In genomic region chr14:77315115-77315944, GRCh38 we compare ENCODE assay signal across 11 cellular contexts. TPM values are rescaled to one million over a fixed set of nuclear protein-coding genes. Genes with fewer than 3 reads are reported as not detected.
DNase-seq lines count a peak whose midpoint lies in the region; FAIRE-seq and TF ChIP-seq lines count a peak whose summit lies in the region.
"Had no signal": no experiment of that assay in that cellular context is flagged by ENCODE, and none has a peak within 500 bp of the region (broad histone marks: within the 10 kb centered on the region; RNA-seq: fewer than 3 reads in every experiment).

No MANE protein-coding gene starts in this region.

- peaks cover 3% of the 10 kb centered on the region for H3K36me3 Mint-ChIP-seq in astrocyte (ENCODE audit: low read depth, unreplicated experiment)

- no peak overlapping the region for H3K9ac ChIP-seq in astrocyte (ENCODE audit: low read length)

- no peak for TF ChIP-seq EP300 in suprapubic skin (IDR thresholded peaks at IDR 0.05)

- peak overlapping the region; percentile 8; the same call in 1 of the 2 replicates for H3K4me3 ChIP-seq in LNCaP clone FGC (ENCODE audit: low read depth, low read length)
- H3K4me3 ChIP-seq in astrocyte (ENCODE audit: insufficient read depth, low read depth, low read length): no peak overlapping the region
- H3K4me3 ChIP-seq in suprapubic skin: no peak overlapping the region
- H3K4me3 ChIP-seq: left lung had no signal

- no peaks in the 10 kb centered on the region for H3K27me3 ChIP-seq in astrocyte (ENCODE audit: insufficient read depth, low read length)
- H3K27me3 ChIP-seq in suprapubic skin: no peaks in the 10 kb centered on the region
- H3K27me3 ChIP-seq: left lung had no signal

- TF ChIP-seq CTCF in LNCaP clone FGC (IDR thresholded peaks at IDR 0.05; ENCODE audit: control insufficient read depth, extremely low read depth, insufficient read depth) (no peak), astrocyte (IDR thresholded peaks at IDR 0.05; ENCODE audit: insufficient read depth, low read depth, low read length) (no peak), suprapubic skin (IDR thresholded peaks at IDR 0.05) (no peak)

- no peak overlapping the region for H3K4me2 ChIP-seq in astrocyte (ENCODE audit: low read length)

- H4K20me1 ChIP-seq in astrocyte (ENCODE audit: insufficient read depth, low read length): peaks cover 36% of the 10 kb centered on the region

- H3K4me1 Mint-ChIP-seq in astrocyte (ENCODE audit: low read depth, unreplicated experiment): peaks cover 40% of the 10 kb centered on the region

- no peak for FAIRE-seq in astrocyte (lab: Jason Lieb, UNC)

- 43% methylated on average over 17 of the region's 17 CpGs for WGBS in suprapubic skin

- DNase-seq in LNCaP clone FGC (ENCODE audit: low read depth): no peak
- no peak for DNase-seq in astrocyte (ENCODE audit: low read depth)
- DNase-seq in mesenteric fat pad (ENCODE audit: low spot score): peak; percentile 71
- no peak for DNase-seq in suprapubic skin (ENCODE audit: low spot score in 2 of 2)
- DNase-seq in LoVo (ENCODE audit: low spot score): no peak
- no peak for DNase-seq in NCI-H2196 (lab: John Stamatoyannopoulos, UW; ENCODE audit: unreplicated experiment)
- DNase-seq in SKM-1 (lab: John Stamatoyannopoulos, UW; ENCODE audit: unreplicated experiment): no peak
- DNase-seq in DMS114 treated with DMSO at 0.1 percent for 48 hours (lab: John Stamatoyannopoulos, UW; ENCODE audit: unreplicated experiment): no peak
- DNase-seq: left lung had no signal

- no peak overlapping the region for H3K27ac Mint-ChIP-seq in astrocyte (ENCODE audit: unreplicated experiment)
- H3K27ac Mint-ChIP-seq: T-cell had no signal

- H3K79me2 ChIP-seq in astrocyte (ENCODE audit: insufficient read depth, low read length): peaks cover 62% of the 10 kb centered on the region

- H3K4me1 ChIP-seq in astrocyte (ENCODE audit: insufficient read depth, low read length) (peaks cover 20% of the 10 kb centered on the region), suprapubic skin (peaks cover 73% of the 10 kb centered on the region)

- H3K27ac ChIP-seq in astrocyte (ENCODE audit: low read depth, low read length) (no peak overlapping the region), suprapubic skin (peak overlapping the region; percentile 88)
- H3K27ac ChIP-seq: left lung had no signal

- no peaks in the 10 kb centered on the region for H3K9me3 Mint-ChIP-seq in astrocyte (ENCODE audit: unreplicated experiment)
- H3K9me3 Mint-ChIP-seq: T-cell had no signal

- peak overlapping the region; percentile 50 for H3K4me3 Mint-ChIP-seq in astrocyte (ENCODE audit: unreplicated experiment)
- H3K4me3 Mint-ChIP-seq: T-cell had no signal

- H3K27me3 Mint-ChIP-seq in astrocyte (ENCODE audit: low read depth, unreplicated experiment): no peaks in the 10 kb centered on the region
- H3K27me3 Mint-ChIP-seq: T-cell had no signal

- no peak for TF ChIP-seq POLR2A in suprapubic skin (IDR thresholded peaks at IDR 0.05)

- H2AFZ ChIP-seq in astrocyte (ENCODE audit: low read depth, low read length): no peak overlapping the region

- H3K36me3 ChIP-seq in astrocyte (ENCODE audit: insufficient read depth, low read length) (no peaks in the 10 kb centered on the region), suprapubic skin (no peaks in the 10 kb centered on the region)
- H3K36me3 ChIP-seq: left lung had no signal

- H3K9me3 ChIP-seq in astrocyte (ENCODE audit: insufficient read depth, low read depth, low read length) (no peaks in the 10 kb centered on the region), suprapubic skin (no peaks in the 10 kb centered on the region)
- H3K9me3 ChIP-seq: left lung had no signal

RNA-seq across cellular contexts. Expression of gene POMT2, which starts 5.4 kb away (rescaled TPM):
- total RNA-seq in astrocyte (50.2 and 53.4 TPM in 2 replicates), mesenteric fat pad (27.2 TPM), suprapubic skin (10 to 100 TPM; 16.3 to 72.0 (median 19.4) TPM)

RNA-seq across cellular contexts. Expression of gene GSTZ1, which starts 5.5 kb away (rescaled TPM):
- total RNA-seq in astrocyte (17.6 and 18.0 TPM in 2 replicates), mesenteric fat pad (12.0 TPM), suprapubic skin (10 to 100 TPM; 26.1 to 41.1 (median 31.6) TPM)

RNA-seq across cellular contexts. Expression of gene NGB, which starts 44.3 kb away (rescaled TPM):
- total RNA-seq in astrocyte: not detected in 2 replicates
- total RNA-seq in mesenteric fat pad: not detected
- not detected for total RNA-seq in suprapubic skin
- total RNA-seq: left lung, omental fat pad, T-cell had no signal
